Comparison of ENCODE assay signal across 8 cellular contexts in genomic region chr13:102903659-102904407, GRCh38. TPM values are rescaled to one million over a fixed set of nuclear protein-coding genes. Genes with fewer than 3 reads are reported as not detected.
A peak's percentile ranks its signal among the peaks of the same experiment; 100 is the strongest.
DNase-seq lines count a peak whose midpoint lies in the region; ATAC-seq, FAIRE-seq and TF ChIP-seq lines count a peak whose summit lies in the region.

No MANE protein-coding gene starts in this region.

- H3K4me2 ChIP-seq in HepG2 (ENCODE audit: low read depth, low read length), result no peak overlapping the region

- peak; percentile 74 for TF ChIP-seq CTCF in C4-2B (conservative IDR thresholded peaks at IDR 0.05)
- peak; percentile 30; the same call in 1 of the 2 replicates for TF ChIP-seq CTCF in WI38 (IDR thresholded peaks at IDR 0.05; ENCODE audit: low read depth, low read length)
- no peak for TF ChIP-seq CTCF in HepG2 (CRISPR knock-in tag; IDR thresholded peaks at IDR 0.05)

- ATAC-seq in HepG2, result peak; percentile 46
- no peak for ATAC-seq in HG02571 (IDR thresholded peaks at IDR 0.05; ENCODE audit: unreplicated experiment)

- BruUV-seq in HepG2 (replicated peaks; lab: Mats Ljungman, UMichigan), result no TSS peak

- H3K79me2 ChIP-seq in HepG2 (ENCODE audit: insufficient read depth, low read length), result no peaks in the 10 kb centered on the region

- H3K9me3 ChIP-seq in HepG2 (ENCODE audit: low read length), result no peaks in the 10 kb centered on the region

- no peaks in the 10 kb centered on the region for H4K20me1 ChIP-seq in HepG2 (ENCODE audit: insufficient read depth, low read length)

- no peak for TF ChIP-seq EP300 in HepG2 (IDR thresholded peaks at IDR 0.05; ENCODE audit: low read depth in 2 of 2, low read length in 2 of 2)
- TF ChIP-seq EP300 in HepG2 (CRISPR knock-in tag; IDR thresholded peaks at IDR 0.05; ENCODE audit: borderline replicate concordance), result no peak

- CTCF ChIA-PET in HepG2 (lab: Yijun Ruan, JAX; ENCODE audit: low intra/inter-chr PET ratio, low total read pairs), result no interaction called here

- no peaks in the 10 kb centered on the region for H3K36me3 ChIP-seq in HepG2 (replicated peaks in 1 of 2; ENCODE audit: control insufficient read depth in 1 of 2, insufficient read depth in 2 of 2, low read length in 2 of 2)

- in situ Hi-C loops in HepG2 (cut with HindIII; ENCODE audit: extremely low pct_ligation_motif_present, low pct_unique_long_range_greater_than_20kb), result loop anchor here (25.0 kb wide), 1 partner anchor 233 kb away; no protein-coding TSS in a partner anchor

- no peaks in the 10 kb centered on the region for H3K27me3 ChIP-seq in HepG2 (ENCODE audit: control insufficient read depth in 1 of 2, insufficient read depth in 2 of 2, low read length in 2 of 2)

- H2AFZ ChIP-seq in HepG2 (ENCODE audit: low read length), result no peak overlapping the region

- H3K27ac ChIP-seq in C4-2B (no peak overlapping the region), HepG2 (ENCODE audit: extremely low read length, insufficient read depth, low read length) (no peak overlapping the region)

- intact Hi-C loops in HepG2 (cut with micrococcal nuclease; ENCODE audit: unreplicated experiment), result no loop called here

- peak; percentile 11 for DNase-seq in HCEC 1CT
- no peak for DNase-seq in HepG2 (ENCODE audit: low spot score)
- DNase-seq in NCI-H1105 (lab: John Stamatoyannopoulos, UW), result no peak
- DNase-seq in iPS-NIHi11 (ENCODE audit: low spot score), result no peak
- no peak for DNase-seq in iPS-NIHi7 (ENCODE audit: extremely low spot score)

- no peak for TF ChIP-seq POLR2A in HepG2 (IDR thresholded peaks at IDR 0.05; ENCODE audit: insufficient read depth in 1 of 2, low read depth in 2 of 2, low read length in 2 of 2)

- no peak for FAIRE-seq in HepG2 (lab: Jason Lieb, UNC)

- 37% methylated on average over 14 of the region's 14 CpGs for WGBS in HepG2 (ENCODE audit: low lambda C conversion rate)

- no peak overlapping the region for H3K9ac ChIP-seq in HepG2 (ENCODE audit: insufficient read depth, low read depth, low read length)

- POLR2A ChIA-PET in HepG2 (lab: Yijun Ruan, JAX), result no interaction called here

- H3K4me3 ChIP-seq in WI38 (ENCODE audit: low read depth, low read length) (no peak overlapping the region), HepG2 (replicated peaks in 1 of 3; ENCODE audit: insufficient read depth in 1 of 3, low read depth in 2 of 3, low read length in 3 of 3) (no peak overlapping the region)

- peaks cover 55% of the 10 kb centered on the region for H3K4me1 ChIP-seq in HepG2 (ENCODE audit: insufficient read depth, low read length)

- TF ChIP-seq RAD21 in HepG2 (CRISPR knock-in tag; IDR thresholded peaks at IDR 0.05), result no peak

TF ChIP-seq in HepG2, 621 proteins besides CTCF, POLR2A, EP300 and RAD21:
- TF ChIP-seq STAG1 (CRISPR knock-in tag; IDR thresholded peaks at IDR 0.05) (peak; percentile 40), THYN1 (CRISPR knock-in tag; IDR thresholded peaks at IDR 0.05; ENCODE audit: borderline replicate concordance, low read depth) (no peak)

RNA-seq across cellular contexts. Expression of gene ERCC5, which starts 58.0 kb away (rescaled TPM):
- total RNA-seq in HepG2 (2016; rRNA removed; fragmentation: Illumina TruSeq; extraction: Trizol), result 32.7 and 35.5 TPM in 2 replicates
- 6.1 and 7.3 TPM in 2 replicates for total RNA-seq in HepG2 (2016; cell fraction: cytosol; rRNA removed; fragmentation: Illumina TruSeq; extraction: Trizol; ENCODE audit: low read depth)
- total RNA-seq in HepG2 (2016; cell fraction: insoluble cytoplasmic fraction; rRNA removed; fragmentation: Illumina TruSeq; extraction: Trizol), result 34.4 and 35.7 TPM in 2 replicates
- total RNA-seq in HepG2 (2016; cell fraction: membrane; rRNA removed; fragmentation: Illumina TruSeq; extraction: Trizol), result 9.1 and 9.9 TPM in 2 replicates
- 39.1 and 44.7 TPM in 2 replicates for total RNA-seq in HepG2 (2016; cell fraction: nucleus; rRNA removed; fragmentation: Illumina TruSeq; extraction: Trizol)
- polyA plus RNA-seq in HepG2 (2011; rRNA removed), result 12.9 and 14.5 TPM in 2 replicates
- polyA plus RNA-seq in HepG2 (2011; cell fraction: cytosol; rRNA removed), result 3.8 and 6.7 TPM in 2 replicates
- 28.0 and 29.1 TPM in 2 replicates for polyA plus RNA-seq in HepG2 (2011; cell fraction: nucleus; rRNA removed)
- polyA plus RNA-seq in HepG2 (2012), result 15.7 and 24.5 TPM in 2 replicates
- 2.0 and 2.7 TPM in 2 replicates for polyA plus RNA-seq in HepG2 (2016; cell fraction: cytosol; fragmentation: Illumina TruSeq; extraction: Trizol; ENCODE audit: low read depth)
- 28.3 and 31.2 TPM in 2 replicates for polyA plus RNA-seq in HepG2 (2016; cell fraction: insoluble cytoplasmic fraction; fragmentation: Illumina TruSeq; extraction: Trizol; ENCODE audit: low read depth)
- 3.7 and 4.4 TPM in 2 replicates for polyA plus RNA-seq in HepG2 (2016; cell fraction: membrane; fragmentation: Illumina TruSeq; extraction: Trizol; ENCODE audit: low read depth)
- polyA plus RNA-seq in HepG2 (2016; cell fraction: nucleus; fragmentation: Illumina TruSeq; extraction: Trizol; ENCODE audit: insufficient read depth, low read depth), result 82.8 and 90.6 TPM in 2 replicates
- polyA minus RNA-seq in HepG2 (2011; rRNA and poly(A)+ RNA removed; ENCODE audit: low replicate concordance), result 12.6 and 24.1 TPM in 2 replicates
- polyA minus RNA-seq in HepG2 (2011; cell fraction: cytosol; rRNA and poly(A)+ RNA removed), result 11.8 and 13.1 TPM in 2 replicates
- polyA minus RNA-seq in HepG2 (2011; cell fraction: nucleus; rRNA and poly(A)+ RNA removed), result 31.8 and 49.9 TPM in 2 replicates
